In genomic region chr3:168213920-168214319, GRCh38 we compare ENCODE assay signal across 10 cellular contexts.
DNase-seq lines count a peak whose midpoint lies in the region; ATAC-seq, FAIRE-seq and TF ChIP-seq lines count a peak whose summit lies in the region.
"Had no signal": no experiment of that assay in that cellular context is flagged by ENCODE, and none has a peak within 500 bp of the region (broad histone marks: within the 10 kb centered on the region; RNA-seq: fewer than 3 reads in every experiment).

No MANE protein-coding gene starts in this region.

- TF ChIP-seq RAD21 in HepG2 (CRISPR knock-in tag; IDR thresholded peaks at IDR 0.05) = no peak

- peaks cover 6% of the 10 kb centered on the region for H3K4me1 Mint-ChIP-seq in stimulated activated memory B cell treated with anti-CD40 and anti-IgM and Interleukin-4, amounts not matched to agents 10 μg/mL and 1 μg/mL and 100 μg/mL, for 72 hours
- H3K4me1 Mint-ChIP-seq: activated naive CD4-positive, alpha-beta T cell treated with anti-CD3 and anti-CD28 coated beads, Interleukin-2, amount 50 U/mL, for 24 hours had no signal

- H3K4me1 ChIP-seq in HepG2 (ENCODE audit: insufficient read depth, low read length) = no peaks in the 10 kb centered on the region
- H3K4me1 ChIP-seq in colonic mucosa = no peaks in the 10 kb centered on the region

- POLR2A ChIA-PET in HepG2 (lab: Yijun Ruan, JAX) = no interaction called here

- DNase-seq in HepG2 (ENCODE audit: low spot score) (no peak), DMS53 (lab: John Stamatoyannopoulos, UW) (no peak), GF-D8 (lab: John Stamatoyannopoulos, UW) (no peak), colonic mucosa (no peak)
- DNase-seq: GOT3 had no signal

- CTCF ChIA-PET in HepG2 (lab: Yijun Ruan, JAX; ENCODE audit: low intra/inter-chr PET ratio, low total read pairs) = no interaction called here

- BruUV-seq in HepG2 (replicated peaks; lab: Mats Ljungman, UMichigan) = no TSS peak

- H3K9me3 Mint-ChIP-seq in stimulated activated memory B cell treated with anti-CD40 and anti-IgM and Interleukin-4, amounts not matched to agents 10 μg/mL and 1 μg/mL and 100 μg/mL, for 72 hours = no peaks in the 10 kb centered on the region
- H3K9me3 Mint-ChIP-seq: activated naive CD4-positive, alpha-beta T cell treated with anti-CD3 and anti-CD28 coated beads, Interleukin-2, amount 50 U/mL, for 24 hours had no signal

- 0 out of 2 replicates have a peak overlapping the region, but pooled peaks have one; percentile 1 for H3K4me2 ChIP-seq in HepG2 (ENCODE audit: low read depth, low read length)

- H2AFZ ChIP-seq in HepG2 (ENCODE audit: low read length) = no peak overlapping the region

- no peak for FAIRE-seq in HepG2 (lab: Jason Lieb, UNC)

- H3K9ac ChIP-seq in HepG2 (ENCODE audit: insufficient read depth, low read depth, low read length) = no peak overlapping the region
- no peak overlapping the region for H3K9ac ChIP-seq in colonic mucosa (ENCODE audit: low read depth in 2 of 2, low read length in 2 of 2)

- 48% methylated on average over 4 of the region's 4 CpGs for WGBS in HepG2 (ENCODE audit: low lambda C conversion rate)

- ATAC-seq in GM18873 (IDR thresholded peaks at IDR 0.05; ENCODE audit: low FRiP score, unreplicated experiment) (peak; percentile 89), GM21825 (IDR thresholded peaks at IDR 0.05; ENCODE audit: unreplicated experiment) (peak; percentile 94), HG03558 (IDR thresholded peaks at IDR 0.05; ENCODE audit: extremely low read depth, unreplicated experiment) (peak; percentile 84), HepG2 (no peak)
- no peak for ATAC-seq in stimulated activated memory B cell treated with anti-CD40 and anti-IgM and Interleukin-4, amounts not matched to agents 10 μg/mL and 1 μg/mL and 100 μg/mL, for 72 hours

- in situ Hi-C loops in HepG2 (cut with HindIII; ENCODE audit: extremely low pct_ligation_motif_present, low pct_unique_long_range_greater_than_20kb) = loop anchor here (5.0 to 10.0 kb wide), 2 partner anchors 401 to 633 kb away; no protein-coding TSS in a partner anchor

- H3K36me3 ChIP-seq in HepG2 (replicated peaks in 1 of 2; ENCODE audit: control insufficient read depth in 1 of 2, insufficient read depth in 2 of 2, low read length in 2 of 2) (no peaks in the 10 kb centered on the region), colonic mucosa (no peaks in the 10 kb centered on the region)

- no peaks in the 10 kb centered on the region for H3K9me3 ChIP-seq in HepG2 (ENCODE audit: low read length)
- no peaks in the 10 kb centered on the region for H3K9me3 ChIP-seq in colonic mucosa

- H3K79me2 ChIP-seq in HepG2 (ENCODE audit: insufficient read depth, low read length) = no peaks in the 10 kb centered on the region

- no peaks in the 10 kb centered on the region for H3K36me3 Mint-ChIP-seq in stimulated activated memory B cell treated with anti-CD40 and anti-IgM and Interleukin-4, amounts not matched to agents 10 μg/mL and 1 μg/mL and 100 μg/mL, for 72 hours
- H3K36me3 Mint-ChIP-seq: activated naive CD4-positive, alpha-beta T cell treated with anti-CD3 and anti-CD28 coated beads, Interleukin-2, amount 50 U/mL, for 24 hours had no signal

- intact Hi-C loops in HepG2 (cut with micrococcal nuclease; ENCODE audit: unreplicated experiment) = loop anchor here (10.0 kb wide), 1 partner anchor 251 kb away; no protein-coding TSS in a partner anchor
- intact Hi-C loops in colonic mucosa (cut with DNase I) = loop anchor here (2.0 to 10.0 kb wide), 3 partner anchors 253 to 633 kb away; no protein-coding TSS in a partner anchor

- H3K27ac ChIP-seq in HepG2 (ENCODE audit: extremely low read length, insufficient read depth, low read length) = no peak overlapping the region
- H3K27ac ChIP-seq in colonic mucosa = no peak overlapping the region

- H3K4me3 ChIP-seq in HepG2 (replicated peaks in 1 of 3; ENCODE audit: insufficient read depth in 1 of 3, low read depth in 2 of 3, low read length in 3 of 3) = no peak overlapping the region
- H3K4me3 ChIP-seq in colonic mucosa = no peak overlapping the region

- no peaks in the 10 kb centered on the region for H4K20me1 ChIP-seq in HepG2 (ENCODE audit: insufficient read depth, low read length)

- H3K27me3 Mint-ChIP-seq in stimulated activated memory B cell treated with anti-CD40 and anti-IgM and Interleukin-4, amounts not matched to agents 10 μg/mL and 1 μg/mL and 100 μg/mL, for 72 hours = no peaks in the 10 kb centered on the region
- H3K27me3 Mint-ChIP-seq: activated naive CD4-positive, alpha-beta T cell treated with anti-CD3 and anti-CD28 coated beads, Interleukin-2, amount 50 U/mL, for 24 hours had no signal

- H3K4me3 Mint-ChIP-seq in stimulated activated memory B cell treated with anti-CD40 and anti-IgM and Interleukin-4, amounts not matched to agents 10 μg/mL and 1 μg/mL and 100 μg/mL, for 72 hours = no peak overlapping the region
- H3K4me3 Mint-ChIP-seq: activated naive CD4-positive, alpha-beta T cell treated with anti-CD3 and anti-CD28 coated beads, Interleukin-2, amount 50 U/mL, for 24 hours had no signal

- TF ChIP-seq POLR2A in HepG2 (IDR thresholded peaks at IDR 0.05; ENCODE audit: insufficient read depth in 1 of 2, low read depth in 2 of 2, low read length in 2 of 2) = no peak

- no peak overlapping the region for H3K27ac Mint-ChIP-seq in stimulated activated memory B cell treated with anti-CD40 and anti-IgM and Interleukin-4, amounts not matched to agents 10 μg/mL and 1 μg/mL and 100 μg/mL, for 72 hours
- H3K27ac Mint-ChIP-seq: activated naive CD4-positive, alpha-beta T cell treated with anti-CD3 and anti-CD28 coated beads, Interleukin-2, amount 50 U/mL, for 24 hours had no signal

- no peaks in the 10 kb centered on the region for H3K27me3 ChIP-seq in HepG2 (ENCODE audit: control insufficient read depth in 1 of 2, insufficient read depth in 2 of 2, low read length in 2 of 2)
- no peaks in the 10 kb centered on the region for H3K27me3 ChIP-seq in colonic mucosa

- TF ChIP-seq EP300 in HepG2 (IDR thresholded peaks at IDR 0.05; ENCODE audit: low read depth in 2 of 2, low read length in 2 of 2) = no peak
- no peak for TF ChIP-seq EP300 in HepG2 (CRISPR knock-in tag; IDR thresholded peaks at IDR 0.05; ENCODE audit: borderline replicate concordance)

- TF ChIP-seq CTCF in HepG2 (CRISPR knock-in tag; IDR thresholded peaks at IDR 0.05) (no peak), colonic mucosa (IDR thresholded peaks at IDR 0.05) (no peak)

TF ChIP-seq in HepG2, 621 proteins besides CTCF, POLR2A, EP300 and RAD21:
- no peak for TF ChIP-seq SOX5 (CRISPR knock-in tag; IDR thresholded peaks at IDR 0.05; ENCODE audit: borderline replicate concordance)
- no peak for TF ChIP-seq ZNF597 (CRISPR knock-in tag; IDR thresholded peaks at IDR 0.05)

Comparison
In these comparisons a context has a peak if more than half of its experiments do, and no peak if none do; other contexts are left out.
1. ATAC-seq: peak in GM18873 (single experiment), GM21825 (single experiment) and HG03558 (single experiment); none in HepG2 (single experiment) and stimulated activated memory B cell treated with anti-CD40 and anti-IgM and Interleukin-4, amounts not matched to agents 10 μg/mL and 1 μg/mL and 100 μg/mL, for 72 hours (single experiment).